Comparison of ENCODE assay signal across 26 cellular contexts in the genomic region with DNA sequence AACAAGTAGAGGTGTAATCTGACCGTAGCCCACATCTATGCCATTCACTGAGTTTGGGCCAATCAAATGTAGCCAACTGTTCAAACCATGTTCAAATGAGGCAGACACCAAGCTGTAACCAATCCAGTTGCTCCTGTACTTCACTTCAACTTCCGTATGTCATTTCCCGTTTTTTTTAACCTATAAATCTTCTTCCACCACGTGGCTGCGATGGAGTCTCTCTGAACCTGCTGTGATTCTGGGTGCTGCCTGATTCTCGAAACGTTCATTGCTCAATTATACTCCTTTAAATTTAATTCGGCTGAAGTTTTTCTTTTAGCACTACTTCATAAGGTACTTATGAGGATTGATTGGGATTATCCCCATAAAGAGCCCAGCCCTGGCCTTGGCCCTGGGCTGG.
"Had no signal": no experiment of that assay in that cellular context is flagged by ENCODE, and none has a peak within 500 bp of the region (broad histone marks: within the 10 kb centered on the region; RNA-seq: fewer than 3 reads in every experiment).

No MANE protein-coding gene starts in this region.

- FAIRE-seq: endothelial cell of umbilical vein had no signal

- H3K27ac Mint-ChIP-seq: activated CD4-positive, alpha-beta T cell treated with anti-CD3 and anti-CD28 coated beads for 36 hours; activated naive CD4-positive, alpha-beta T cell treated with anti-CD3 and anti-CD28 coated beads, Interleukin-2, amount 50 U/mL, for 72 hours; effector memory CD8-positive, alpha-beta T cell; naive thymus-derived CD4-positive, alpha-beta T cell; T-helper 2 cell treated with Interferon-gamma antibody and Interleukin-4, amounts not matched to agents 5 μg/mL and 100 μg/mL, for 36 hours; WTC11 had no signal

- H3K27ac ChIP-seq: brain microvascular endothelial cell, left lung, tibial artery had no signal

- H3K9me3 Mint-ChIP-seq: immature natural killer cell had no signal

- H3K27me3 Mint-ChIP-seq: activated CD4-positive, alpha-beta T cell treated with anti-CD3 and anti-CD28 coated beads for 36 hours; effector memory CD8-positive, alpha-beta T cell had no signal

- H3K4me1 ChIP-seq: left lung, tibial artery had no signal

- H3K4me3 ChIP-seq: left lung, lung, tibial artery had no signal

- ATAC-seq: activated CD4-positive, alpha-beta T cell treated with anti-CD3 and anti-CD28 coated beads for 36 hours; activated naive CD4-positive, alpha-beta T cell treated with anti-CD3 and anti-CD28 coated beads, Interleukin-2, amount 50 U/mL, for 72 hours; activated T-cell treated with anti-CD3 and anti-CD28 coated beads, Interleukin-2, amount 50 U/mL, for 4 hours; effector memory CD8-positive, alpha-beta T cell; esophagus mucosa; left lung; naive thymus-derived CD4-positive, alpha-beta T cell; stimulated activated naive CD8-positive, alpha-beta T cell treated with anti-CD3 and anti-CD28 coated beads, Interleukin-15, Interleukin-2, amounts not matched to agents 100 U/mL and 50 U/mL, for 24 hours; WTC11 had no signal

- H3K27me3 ChIP-seq: brain microvascular endothelial cell, left lung, tibial artery had no signal

- H3K4me3 Mint-ChIP-seq: activated CD4-positive, alpha-beta T cell treated with anti-CD3 and anti-CD28 coated beads for 36 hours; activated T-cell treated with anti-CD3 and anti-CD28 coated beads, Interleukin-2, amount 50 U/mL, for 4 hours; effector memory CD8-positive, alpha-beta T cell; immature natural killer cell; naive thymus-derived CD4-positive, alpha-beta T cell; T-helper 2 cell treated with Interferon-gamma antibody and Interleukin-4, amounts not matched to agents 5 μg/mL and 100 μg/mL, for 36 hours; WTC11 had no signal

- H3K36me3 ChIP-seq: brain microvascular endothelial cell, left lung, tibial artery had no signal

- DNase-seq: activated CD4-positive, alpha-beta T cell treated with anti-CD3 and anti-CD28 coated beads for 36 hours; activated CD4-positive, alpha-beta T cell treated with anti-CD3 and anti-CD28 coated beads, Interleukin-2, amount 50 U/mL, for 4 hours; activated CD8-positive, alpha-beta memory T cell treated with anti-CD3 and anti-CD28 coated beads for 24 hours; activated CD8-positive, alpha-beta memory T cell treated with anti-CD3 and anti-CD28 coated beads, Interleukin-2, amount 50 U/mL, for 4 hours; activated effector memory CD4-positive, alpha-beta T cell treated with Interleukin-2 at 50 U/mL for 16 hours; activated T-cell treated with anti-CD3 and anti-CD28 coated beads, Interleukin-2, amount 50 U/mL, for 4 hours; aorta; brain microvascular endothelial cell; central memory CD4-positive, alpha-beta T cell; effector memory CD8-positive, alpha-beta T cell; foreskin melanocyte; immature natural killer cell; kidney glomerular epithelial cell; left lung; naive thymus-derived CD4-positive, alpha-beta T cell; stimulated activated CD4-positive, alpha-beta T cell treated with anti-CD3 and anti-CD28 coated beads, Interleukin-12 subunit alpha, Interleukin-12 subunit beta, amount 100 ng/mL, for 4 hours; stimulated activated CD4-positive, alpha-beta T cell treated with anti-CD3 and anti-CD28 coated beads, Interleukin-4, amount 100 ng/mL, for 4 hours; stimulated activated naive CD8-positive, alpha-beta T cell treated with anti-CD3 and anti-CD28 coated beads, Interleukin-15, Interleukin-2, amounts not matched to agents 100 U/mL and 50 U/mL, for 24 hours; substantia nigra; tibial artery had no signal
